ENCODE assay signal across 1 cellular context in the genomic region with DNA sequence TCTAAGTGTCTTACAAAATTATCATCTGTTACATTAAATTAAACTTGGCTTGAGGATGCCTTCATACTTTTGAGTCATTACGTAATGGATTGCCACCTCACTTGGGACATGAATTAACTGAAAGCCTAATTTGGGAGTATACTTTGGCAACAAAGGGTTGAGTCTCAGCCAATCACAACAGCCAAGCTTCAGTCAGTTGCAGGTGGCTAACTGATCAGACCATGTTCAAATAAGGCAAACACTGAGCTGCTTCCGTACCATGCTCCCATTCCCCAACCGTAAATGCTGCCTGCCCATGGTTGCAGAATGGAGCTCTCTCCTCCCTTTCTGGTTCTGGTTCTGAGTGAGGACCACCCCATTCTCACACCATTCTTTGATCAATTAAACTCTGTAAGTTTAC.
TF ChIP-seq lines count a peak whose summit lies in the region.

No MANE protein-coding gene starts in this region.

TF ChIP-seq in WTC11, 78 proteins besides CTCF, POLR2A, EP300 and RAD21 (continued from another document):
- TF ChIP-seq, protein P1, sequence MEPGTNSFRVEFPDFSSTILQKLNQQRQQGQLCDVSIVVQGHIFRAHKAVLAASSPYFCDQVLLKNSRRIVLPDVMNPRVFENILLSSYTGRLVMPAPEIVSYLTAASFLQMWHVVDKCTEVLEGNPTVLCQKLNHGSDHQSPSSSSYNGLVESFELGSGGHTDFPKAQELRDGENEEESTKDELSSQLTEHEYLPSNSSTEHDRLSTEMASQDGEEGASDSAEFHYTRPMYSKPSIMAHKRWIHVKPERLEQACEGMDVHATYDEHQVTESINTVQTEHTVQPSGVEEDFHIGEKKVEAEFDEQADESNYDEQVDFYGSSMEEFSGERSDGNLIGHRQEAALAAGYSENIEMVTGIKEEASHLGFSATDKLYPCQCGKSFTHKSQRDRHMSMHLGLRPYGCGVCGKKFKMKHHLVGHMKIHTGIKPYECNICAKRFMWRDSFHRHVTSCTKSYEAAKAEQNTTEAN (CRISPR knock-in tag; IDR thresholded peaks at IDR 0.05) = no peak
- TF ChIP-seq SP1 (CRISPR knock-in tag; conservative IDR thresholded peaks at IDR 0.05) = no peak
- TF ChIP-seq, protein P2, sequence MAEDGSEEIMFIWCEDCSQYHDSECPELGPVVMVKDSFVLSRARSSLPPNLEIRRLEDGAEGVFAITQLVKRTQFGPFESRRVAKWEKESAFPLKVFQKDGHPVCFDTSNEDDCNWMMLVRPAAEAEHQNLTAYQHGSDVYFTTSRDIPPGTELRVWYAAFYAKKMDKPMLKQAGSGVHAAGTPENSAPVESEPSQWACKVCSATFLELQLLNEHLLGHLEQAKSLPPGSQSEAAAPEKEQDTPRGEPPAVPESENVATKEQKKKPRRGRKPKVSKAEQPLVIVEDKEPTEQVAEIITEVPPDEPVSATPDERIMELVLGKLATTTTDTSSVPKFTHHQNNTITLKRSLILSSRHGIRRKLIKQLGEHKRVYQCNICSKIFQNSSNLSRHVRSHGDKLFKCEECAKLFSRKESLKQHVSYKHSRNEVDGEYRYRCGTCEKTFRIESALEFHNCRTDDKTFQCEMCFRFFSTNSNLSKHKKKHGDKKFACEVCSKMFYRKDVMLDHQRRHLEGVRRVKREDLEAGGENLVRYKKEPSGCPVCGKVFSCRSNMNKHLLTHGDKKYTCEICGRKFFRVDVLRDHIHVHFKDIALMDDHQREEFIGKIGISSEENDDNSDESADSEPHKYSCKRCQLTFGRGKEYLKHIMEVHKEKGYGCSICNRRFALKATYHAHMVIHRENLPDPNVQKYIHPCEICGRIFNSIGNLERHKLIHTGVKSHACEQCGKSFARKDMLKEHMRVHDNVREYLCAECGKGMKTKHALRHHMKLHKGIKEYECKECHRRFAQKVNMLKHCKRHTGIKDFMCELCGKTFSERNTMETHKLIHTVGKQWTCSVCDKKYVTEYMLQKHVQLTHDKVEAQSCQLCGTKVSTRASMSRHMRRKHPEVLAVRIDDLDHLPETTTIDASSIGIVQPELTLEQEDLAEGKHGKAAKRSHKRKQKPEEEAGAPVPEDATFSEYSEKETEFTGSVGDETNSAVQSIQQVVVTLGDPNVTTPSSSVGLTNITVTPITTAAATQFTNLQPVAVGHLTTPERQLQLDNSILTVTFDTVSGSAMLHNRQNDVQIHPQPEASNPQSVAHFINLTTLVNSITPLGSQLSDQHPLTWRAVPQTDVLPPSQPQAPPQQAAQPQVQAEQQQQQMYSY (CRISPR knock-in tag; IDR thresholded peaks at IDR 0.05) = no peak
TF ChIP-seq in WTC11: peak in this region for 0.
